In genomic region chr12:64701283-64701682, GRCh38 we compare ENCODE assay signal across 10 cellular contexts. TPM values are rescaled to one million over a fixed set of nuclear protein-coding genes. Genes with fewer than 3 reads are reported as not detected.
DNase-seq lines count a peak whose midpoint lies in the region; ATAC-seq and TF ChIP-seq lines count a peak whose summit lies in the region.
"Had no signal": no experiment of that assay in that cellular context is flagged by ENCODE, and none has a peak within 500 bp of the region (broad histone marks: within the 10 kb centered on the region; RNA-seq: fewer than 3 reads in every experiment).

No MANE protein-coding gene starts in this region.

- no peak overlapping the region for H3K18ac ChIP-seq in mesenchymal stem cell (ENCODE audit: low read depth in 1 of 2, low read length in 2 of 2)

- H4K8ac ChIP-seq in mesenchymal stem cell (ENCODE audit: low read length), result no peak overlapping the region

- no peak for ATAC-seq in CD4-positive, CD25-positive, alpha-beta regulatory T cell (ENCODE audit: low read depth in 2 of 2)
- ATAC-seq in GM23338 (no peak), HG03571 (IDR thresholded peaks at IDR 0.05; ENCODE audit: unreplicated experiment) (no peak)
- no peak for ATAC-seq in activated CD8-positive, alpha-beta T cell treated with anti-CD3 and anti-CD28 coated beads, Interleukin-2, amount 10 ng/mL, durations not matched to agents 7 days and 5 days
- ATAC-seq: mucosa of descending colon had no signal

- no peaks in the 10 kb centered on the region for H3K9me2 ChIP-seq in GM23338 (ENCODE audit: insufficient read depth)

- no peaks in the 10 kb centered on the region for H3K9me3 ChIP-seq in CD4-positive, CD25-positive, alpha-beta regulatory T cell (ENCODE audit: control insufficient read depth in 2 of 2, low read length in 2 of 2)
- H3K9me3 ChIP-seq in mesenchymal stem cell (ENCODE audit: control insufficient read depth, low read length), result no peaks in the 10 kb centered on the region
- H3K9me3 ChIP-seq: MG63, mucosa of descending colon had no signal

- H3F3A ChIP-seq in GM23338 (replicated peaks; ENCODE audit: low read depth), result no peaks in the 10 kb centered on the region

- peak overlapping the region; percentile 70 to 90 (median 74) for H3K27ac Mint-ChIP-seq in CD4-positive, CD25-positive, alpha-beta regulatory T cell
- H3K27ac Mint-ChIP-seq in GM23338, result no peak overlapping the region
- H3K27ac Mint-ChIP-seq in activated CD8-positive, alpha-beta T cell treated with anti-CD3 and anti-CD28 coated beads, Interleukin-2, amount 10 ng/mL, durations not matched to agents 7 days and 5 days, result peak overlapping the region; percentile 77

- H3K4me1 Mint-ChIP-seq in CD4-positive, CD25-positive, alpha-beta regulatory T cell, result peaks cover 33 to 55% (median 37%) of the 10 kb centered on the region in 4 donors
- peaks cover 3% of the 10 kb centered on the region; the same call in 2 of the 3 replicates for H3K4me1 Mint-ChIP-seq in GM23338
- peaks cover 37% of the 10 kb centered on the region for H3K4me1 Mint-ChIP-seq in activated CD8-positive, alpha-beta T cell treated with anti-CD3 and anti-CD28 coated beads, Interleukin-2, amount 10 ng/mL, durations not matched to agents 7 days and 5 days (ENCODE audit: low read depth)

- WGBS in mesenchymal stem cell, result 52% methylated on average over 5 of the region's 5 CpGs

- peak overlapping the region; percentile 48 for H2BK15ac ChIP-seq in mesenchymal stem cell (ENCODE audit: low read depth, poor library complexity, severe bottlenecking)

- H3K27ac ChIP-seq in CD4-positive, CD25-positive, alpha-beta regulatory T cell (ENCODE audit: insufficient read depth, low read length, poor library complexity, severe bottlenecking), result peak overlapping the region; percentile 29
- H3K27ac ChIP-seq in GM23338 (ENCODE audit: low read depth) (0 out of 2 replicates have a peak overlapping the region, but pooled peaks have one; percentile 9), mesenchymal stem cell (ENCODE audit: low read length, poor library complexity, severe bottlenecking) (no peak overlapping the region)

- no peak overlapping the region for H3K14ac ChIP-seq in mesenchymal stem cell (ENCODE audit: low read length in 2 of 2)

- H2BK12ac ChIP-seq in mesenchymal stem cell (ENCODE audit: low read length in 2 of 2), result no peak overlapping the region

- 0 out of 2 replicates have a peak, but pooled peaks cover 2% of the 10 kb centered on the region for H4K20me1 ChIP-seq in GM23338 (replicated peaks; ENCODE audit: insufficient read depth)

- no peaks in the 10 kb centered on the region for H3K27me3 Mint-ChIP-seq in CD4-positive, CD25-positive, alpha-beta regulatory T cell
- peaks cover 3% of the 10 kb centered on the region for H3K27me3 Mint-ChIP-seq in GM23338 (ENCODE audit: insufficient read depth, low read depth, poor library complexity)
- no peaks in the 10 kb centered on the region for H3K27me3 Mint-ChIP-seq in activated CD8-positive, alpha-beta T cell treated with anti-CD3 and anti-CD28 coated beads, Interleukin-2, amount 10 ng/mL, durations not matched to agents 7 days and 5 days (ENCODE audit: low read depth)

- peak overlapping the region in 2 of 4 donors; percentile 3 to 74 for H3K4me3 Mint-ChIP-seq in CD4-positive, CD25-positive, alpha-beta regulatory T cell
- no peak overlapping the region for H3K4me3 Mint-ChIP-seq in GM23338
- H3K4me3 Mint-ChIP-seq in activated CD8-positive, alpha-beta T cell treated with anti-CD3 and anti-CD28 coated beads, Interleukin-2, amount 10 ng/mL, durations not matched to agents 7 days and 5 days, result peak overlapping the region; percentile 22

- no peak overlapping the region for H2BK5ac ChIP-seq in mesenchymal stem cell (ENCODE audit: low read depth, low read length, poor library complexity, severe bottlenecking)

- H3K4me2 ChIP-seq in GM23338 (no peak overlapping the region), mesenchymal stem cell (ENCODE audit: low read length, poor library complexity, severe bottlenecking) (no peak overlapping the region)

- H4K91ac ChIP-seq in mesenchymal stem cell (ENCODE audit: low read length), result no peak overlapping the region

- peaks cover 23% of the 10 kb centered on the region for H3K4me1 ChIP-seq in CD4-positive, CD25-positive, alpha-beta regulatory T cell (ENCODE audit: control insufficient read depth, insufficient read depth, low read length, poor library complexity, severe bottlenecking)
- no peaks in the 10 kb centered on the region for H3K4me1 ChIP-seq in GM23338 (ENCODE audit: insufficient read depth)
- no peaks in the 10 kb centered on the region for H3K4me1 ChIP-seq in mesenchymal stem cell (ENCODE audit: control insufficient read depth, insufficient read depth, low read depth, low read length)

- no peak overlapping the region for H3K4ac ChIP-seq in mesenchymal stem cell (ENCODE audit: low read depth in 1 of 2, low read length in 2 of 2)

- H2AK5ac ChIP-seq in mesenchymal stem cell (ENCODE audit: low read length, severe bottlenecking), result no peak overlapping the region

- peak overlapping the region; percentile 27 for H3K9ac ChIP-seq in mesenchymal stem cell (ENCODE audit: low read length)

- no peaks in the 10 kb centered on the region for H3K79me2 ChIP-seq in GM23338 (replicated peaks; ENCODE audit: insufficient read depth)

- H3K4me3 ChIP-seq in CD4-positive, CD25-positive, alpha-beta regulatory T cell (ENCODE audit: low read depth, low read length), result peak overlapping the region; percentile 38
- H3K4me3 ChIP-seq in GM23338 (no peak overlapping the region), mesenchymal stem cell (ENCODE audit: insufficient read depth in 1 of 2, low read depth in 1 of 2, low read length in 2 of 2) (peak overlapping the region in 1 of 2 experiments; percentile 40)
- H3K4me3 ChIP-seq: MG63, mucosa of descending colon had no signal

- no peak overlapping the region for H2BK120ac ChIP-seq in mesenchymal stem cell (ENCODE audit: low read depth, low read length)

- TF ChIP-seq CTCF in GM23338 (conservative IDR thresholded peaks at IDR 0.05; ENCODE audit: low read depth in 2 of 2), result no peak

- no peaks in the 10 kb centered on the region for H3K27me3 ChIP-seq in CD4-positive, CD25-positive, alpha-beta regulatory T cell (ENCODE audit: control insufficient read depth, insufficient read depth, low read length)
- H3K27me3 ChIP-seq in GM23338 (ENCODE audit: insufficient read depth) (no peaks in the 10 kb centered on the region), mesenchymal stem cell (ENCODE audit: control insufficient read depth in 1 of 2, insufficient read depth in 1 of 2, low read length in 2 of 2) (no peaks in the 10 kb centered on the region)
- H3K27me3 ChIP-seq: MG63 had no signal

- H2AFZ ChIP-seq in GM23338 (no peak overlapping the region), mesenchymal stem cell (ENCODE audit: low read depth, low read length) (no peak overlapping the region)

- no peak overlapping the region for H3K23ac ChIP-seq in mesenchymal stem cell (ENCODE audit: low read length in 2 of 2)

- H3K79me1 ChIP-seq in mesenchymal stem cell (replicated peaks; ENCODE audit: low read length, poor library complexity, severe bottlenecking), result peaks cover 2% of the 10 kb centered on the region

- H3K9me3 Mint-ChIP-seq in CD4-positive, CD25-positive, alpha-beta regulatory T cell, result no peaks in the 10 kb centered on the region
- no peaks in the 10 kb centered on the region; the same call in 2 of the 3 replicates for H3K9me3 Mint-ChIP-seq in GM23338
- no peaks in the 10 kb centered on the region for H3K9me3 Mint-ChIP-seq in activated CD8-positive, alpha-beta T cell treated with anti-CD3 and anti-CD28 coated beads, Interleukin-2, amount 10 ng/mL, durations not matched to agents 7 days and 5 days (ENCODE audit: insufficient read depth)

- peaks cover 35% of the 10 kb centered on the region for H3K36me3 Mint-ChIP-seq in CD4-positive, CD25-positive, alpha-beta regulatory T cell
- H3K36me3 Mint-ChIP-seq in GM23338 (ENCODE audit: low read depth), result peaks cover 16% of the 10 kb centered on the region; the same call in 2 of the 3 replicates
- H3K36me3 Mint-ChIP-seq in activated CD8-positive, alpha-beta T cell treated with anti-CD3 and anti-CD28 coated beads, Interleukin-2, amount 10 ng/mL, durations not matched to agents 7 days and 5 days (ENCODE audit: low read depth), result peaks cover 31% of the 10 kb centered on the region

- H3K36me3 ChIP-seq in CD4-positive, CD25-positive, alpha-beta regulatory T cell (ENCODE audit: control insufficient read depth, insufficient read depth, low read length), result peaks cover 23% of the 10 kb centered on the region
- H3K36me3 ChIP-seq in GM23338 (ENCODE audit: insufficient read depth) (no peaks in the 10 kb centered on the region), mesenchymal stem cell (ENCODE audit: control insufficient read depth in 1 of 2, insufficient read depth in 2 of 2, low read depth in 1 of 2, low read length in 2 of 2) (no peaks in the 10 kb centered on the region)
- H3K36me3 ChIP-seq: MG63 had no signal

- POLR2A ChIA-PET in activated CD8-positive, alpha-beta T cell treated with anti-CD3 and anti-CD28 coated beads, Interleukin-2, amount 10 ng/mL, durations not matched to agents 7 days and 5 days (lab: Charles Lee), result interaction anchor here (0.6 to 1.5 kb wide), 3 partner anchors 24 to 468 kb away, joined by 3 read pairs; partner anchors contain the start of gene LEMD3

- no peak for DNase-seq in CD4-positive, CD25-positive, alpha-beta regulatory T cell
- DNase-seq in GM23338 (ENCODE audit: low spot score) (no peak), mesenchymal stem cell (no peak), head of caudate nucleus (no peak), NCI-H226 (no peak)
- DNase-seq in activated CD8-positive, alpha-beta T cell treated with anti-CD3 and anti-CD28 coated beads, Interleukin-2, amount 10 ng/mL, durations not matched to agents 7 days and 5 days, result no peak
- DNase-seq: MG63, mucosa of descending colon, NCI-H510A had no signal

- intact Hi-C loops in head of caudate nucleus (cut with DNase I), result no loop called here

- CTCF ChIA-PET in activated CD8-positive, alpha-beta T cell treated with anti-CD3 and anti-CD28 coated beads, Interleukin-2, amount 10 ng/mL, durations not matched to agents 7 days and 5 days (lab: Charles Lee), result interaction anchor here (1.2 to 3.5 kb wide), 4 partner anchors 12 to 152 kb away, joined by 3 to 17 read pairs (median 8); partner anchors contain the start of gene RASSF3

RNA-seq across cellular contexts. Expression of gene GNS, which starts 57.9 kb away (rescaled TPM):
- 25.0 TPM for total RNA-seq in CD4-positive, CD25-positive, alpha-beta regulatory T cell
- polyA plus RNA-seq in CD4-positive, CD25-positive, alpha-beta regulatory T cell, result 10 to 100 TPM; 40.6 to 51.5 (median 41.6) TPM
- total RNA-seq in GM23338 (2014; rRNA removed; shearing (Covaris generic)), result 33.7 and 34.9 TPM in 2 replicates
- 9.9 and 12.3 TPM in 2 replicates for polyA plus RNA-seq in GM23338 (2016; fragmentation: Nextera tagmentation; extraction: Ambion mirVana)
- 10 to 100 TPM; 22.1 to 23.2 TPM for total RNA-seq in activated CD8-positive, alpha-beta T cell treated with anti-CD3 and anti-CD28 coated beads, Interleukin-2, amount 10 ng/mL, durations not matched to agents 7 days and 5 days
- 145 TPM for polyA plus RNA-seq in mesenchymal stem cell (2013, experiment 1 of 2)
- polyA plus RNA-seq in mesenchymal stem cell (2013, experiment 2 of 2), result 145 TPM
